ENCODE assay signal across 15 cellular contexts in the genomic region with DNA sequence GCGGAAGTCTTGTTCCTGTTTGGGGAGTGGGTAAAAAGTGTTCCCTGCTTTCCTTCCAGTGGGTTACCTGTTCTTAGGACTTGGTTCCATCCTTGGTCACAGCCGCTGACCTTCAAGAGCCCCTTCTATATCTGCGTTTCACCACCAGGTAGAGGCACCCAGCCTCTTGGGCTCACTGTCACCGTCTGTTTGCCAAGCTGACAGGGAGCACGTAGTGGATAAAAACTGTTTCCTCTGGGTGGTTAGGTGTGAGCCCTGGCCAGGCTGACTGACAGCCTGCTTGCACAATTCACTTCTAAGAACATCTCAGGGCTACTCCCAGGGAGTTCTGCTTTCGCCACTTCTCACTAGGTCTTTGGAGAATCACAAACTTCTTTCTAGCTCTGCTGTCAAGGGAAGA. TPM values are rescaled to one million over a fixed set of nuclear protein-coding genes. Genes with fewer than 3 reads are reported as not detected.
A peak's percentile ranks its signal among the peaks of the same experiment; 100 is the strongest.
DNase-seq lines count a peak whose midpoint lies in the region; ATAC-seq and TF ChIP-seq lines count a peak whose summit lies in the region.
"Had no signal": no experiment of that assay in that cellular context is flagged by ENCODE, and none has a peak within 500 bp of the region (broad histone marks: within the 10 kb centered on the region; RNA-seq: fewer than 3 reads in every experiment).

No MANE protein-coding gene starts in this region.

- H3K9me3 ChIP-seq in Caco-2 (no peaks in the 10 kb centered on the region), esophagus muscularis mucosa (no peaks in the 10 kb centered on the region)

- H3K4me3 ChIP-seq in Caco-2 (ENCODE audit: low read depth, low read length) (no peak overlapping the region), esophagus muscularis mucosa (peak overlapping the region in 3 of 4 donors; percentile 58 to 80 (median 72))
- H3K4me3 ChIP-seq: dorsolateral prefrontal cortex had no signal

- intact Hi-C loops in Caco-2 (cut with micrococcal nuclease; ENCODE audit: unreplicated experiment) (no loop called here), esophagus muscularis mucosa (cut with DNase I) (loop anchor here (5.0 kb wide), 1 partner anchor 51 kb away; no protein-coding TSS in a partner anchor)

- no peaks in the 10 kb centered on the region for H3K9me3 Mint-ChIP-seq in Caco-2 (ENCODE audit: unreplicated experiment)
- H3K9me3 Mint-ChIP-seq: activated naive CD4-positive, alpha-beta T cell treated with anti-CD3 and anti-CD28 coated beads, Interleukin-2, amount 50 U/mL, for 72 hours had no signal

- no peaks in the 10 kb centered on the region for H3K27me3 Mint-ChIP-seq in Caco-2 (ENCODE audit: insufficient read depth, unreplicated experiment)

- 41% methylated on average over 4 of the region's 6 CpGs for WGBS in esophagus muscularis mucosa

- TF ChIP-seq CTCF in Caco-2 (IDR thresholded peaks at IDR 0.05; ENCODE audit: insufficient read depth in 1 of 2, low read depth in 1 of 2, low read length in 1 of 2, severe bottlenecking in 1 of 2, unreplicated experiment in 1 of 2), result peak in 1 of 2 experiments; percentile 5
- TF ChIP-seq CTCF in RWPE1 (conservative IDR thresholded peaks at IDR 0.05; ENCODE audit: low read depth), result no peak
- TF ChIP-seq CTCF in esophagus muscularis mucosa (IDR thresholded peaks at IDR 0.05), result no peak
- TF ChIP-seq CTCF in omental fat pad (IDR thresholded peaks at IDR 0.05), result no peak

- H3K27ac Mint-ChIP-seq in Caco-2 (ENCODE audit: unreplicated experiment), result peak overlapping the region; percentile 13
- H3K27ac Mint-ChIP-seq: activated naive CD4-positive, alpha-beta T cell treated with anti-CD3 and anti-CD28 coated beads, Interleukin-2, amount 50 U/mL, for 72 hours had no signal

- H3K27me3 ChIP-seq in Caco-2 (replicated peaks; ENCODE audit: control insufficient read depth, insufficient read depth, low read length) (no peaks in the 10 kb centered on the region), esophagus muscularis mucosa (no peaks in the 10 kb centered on the region)

- ATAC-seq in omental fat pad (ENCODE audit: low FRiP score) (peak; percentile 75), GM21447 (IDR thresholded peaks at IDR 0.05; ENCODE audit: unreplicated experiment) (no peak)
- ATAC-seq: activated naive CD4-positive, alpha-beta T cell treated with anti-CD3 and anti-CD28 coated beads, Interleukin-2, amount 50 U/mL, for 72 hours had no signal

- no peak for TF ChIP-seq EP300 in esophagus muscularis mucosa (IDR thresholded peaks at IDR 0.05)

- CTCF ChIA-PET in Caco-2 (lab: Charles Lee), result interaction anchor here (0.8 to 6.0 kb wide), 9 partner anchors 9 to 282 kb away, joined by 3 to 439 read pairs (median 6); no protein-coding TSS in a partner anchor
- CTCF ChIA-PET in RWPE1 (lab: Yijun Ruan, JAX), result interaction anchor here (0.6 to 6.9 kb wide), 4 partner anchors 10 to 73 kb away, joined by 3 to 196 read pairs (median 14); no protein-coding TSS in a partner anchor

- H3K27ac ChIP-seq in RWPE1, result peak overlapping the region; percentile 95
- peak overlapping the region; percentile 90 to 98 (median 96) for H3K27ac ChIP-seq in esophagus muscularis mucosa (replicated peaks in 1 of 4)

- H3K36me3 Mint-ChIP-seq in Caco-2 (ENCODE audit: insufficient read depth, unreplicated experiment), result peaks cover 4% of the 10 kb centered on the region

- no peak overlapping the region for H3K4me3 Mint-ChIP-seq in Caco-2 (ENCODE audit: unreplicated experiment)

- DNase-seq in Caco-2 (peak; percentile 44 to 63), RWPE1 (ENCODE audit: low spot score) (no peak), esophagus muscularis mucosa (ENCODE audit: extremely low spot score) (no peak), omental fat pad (ENCODE audit: low spot score) (no peak), NCI-H2171 treated with DMSO at 0.1 percent for 48 hours (lab: John Stamatoyannopoulos, UW) (no peak), GM03348 (ENCODE audit: low spot score) (no peak), NCI-H2171 (lab: John Stamatoyannopoulos, UW) (no peak)
- DNase-seq: dorsolateral prefrontal cortex, glutamatergic neuron, NCI-H1105, NCI-H69 had no signal

- TF ChIP-seq POLR2A in esophagus muscularis mucosa (IDR thresholded peaks at IDR 0.05; ENCODE audit: low read depth), result no peak

- H3K4me1 ChIP-seq in Caco-2 (peaks cover 35% of the 10 kb centered on the region), esophagus muscularis mucosa (peaks cover 21 to 43% (median 33%) of the 10 kb centered on the region in 4 donors)

- BruUV-seq in Caco-2 (replicated peaks; lab: Mats Ljungman, UMichigan), result no TSS peak

- H3K4me1 Mint-ChIP-seq in Caco-2 (ENCODE audit: low read depth, unreplicated experiment), result peaks cover 20% of the 10 kb centered on the region

- H3K36me3 ChIP-seq in Caco-2 (ENCODE audit: control insufficient read depth, insufficient read depth, low read length) (no peaks in the 10 kb centered on the region), esophagus muscularis mucosa (no peaks in the 10 kb centered on the region)

- POLR2A ChIA-PET in Caco-2 (lab: Charles Lee), result interaction anchor here (1.1 to 2.4 kb wide), 2 partner anchors 20 to 52 kb away, joined by 5 to 15 read pairs; no protein-coding TSS in a partner anchor
- POLR2A ChIA-PET in RWPE1 (lab: Yijun Ruan, JAX; ENCODE audit: low non-redundant PET), result no interaction called here

RNA-seq across cellular contexts. Expression of a gene that starts 1.8 kb away (rescaled TPM):
- total RNA-seq in Caco-2 (2022) (10.5 and 11.1 TPM in 2 replicates), esophagus muscularis mucosa (100 to 1,000 TPM; 187 to 441 (median 295) TPM), omental fat pad (1 to 10 TPM; 2.6 to 7.9 (median 7.1) TPM)
- total RNA-seq: lung microvascular endothelial cell; T-helper 1 cell treated with Interleukin-12 subunit alpha and Interleukin-12 subunit beta and Interleukin-4 antibody, amounts not matched to agents 30 ng/mL and 1 ng/mL, for 36 hours had no signal

RNA-seq across cellular contexts. Expression of a gene that starts 21.8 kb away (rescaled TPM):
- total RNA-seq in Caco-2 (2022) (79.7 and 82.3 TPM in 2 replicates), esophagus muscularis mucosa (10 to 100 TPM; 45.2 to 94.4 (median 71.0) TPM), omental fat pad (10 to 100 TPM; 42.8 to 65.0 (median 49.7) TPM)

RNA-seq across cellular contexts. Expression of a gene that starts 58.4 kb away (rescaled TPM):
- 2.5 and 4.2 TPM in 2 replicates for total RNA-seq in Caco-2 (2022)
- total RNA-seq in esophagus muscularis mucosa, result under 1 TPM in 2 of 4 donors, not detected in 2; 0.23 to 0.83 TPM
- total RNA-seq in omental fat pad, result not detected
- total RNA-seq: activated naive CD4-positive, alpha-beta T cell treated with anti-CD3 and anti-CD28 coated beads, Interleukin-2, amount 50 U/mL, for 72 hours; lung microvascular endothelial cell; T-helper 1 cell treated with Interleukin-12 subunit alpha and Interleukin-12 subunit beta and Interleukin-4 antibody, amounts not matched to agents 30 ng/mL and 1 ng/mL, for 36 hours had no signal

Comparison
In these comparisons a context has a peak if more than half of its experiments do, and no peak if none do; other contexts are left out.
1. DNase-seq: peak in Caco-2 (2 of 2); none in RWPE1 (single experiment), esophagus muscularis mucosa (single experiment), omental fat pad (single experiment), NCI-H2171 treated with DMSO at 0.1 percent for 48 hours (single experiment), GM03348 (single experiment) and NCI-H2171 (single experiment).
2. RNA of a gene that starts 1.8 kb away (total RNA-seq): 187 to 441 TPM in esophagus muscularis mucosa; 10.5 to 11.1 TPM in Caco-2 and 2.6 to 7.9 TPM in omental fat pad; every median in the first group is over 10 times any median in the second.